In the genomic region with DNA sequence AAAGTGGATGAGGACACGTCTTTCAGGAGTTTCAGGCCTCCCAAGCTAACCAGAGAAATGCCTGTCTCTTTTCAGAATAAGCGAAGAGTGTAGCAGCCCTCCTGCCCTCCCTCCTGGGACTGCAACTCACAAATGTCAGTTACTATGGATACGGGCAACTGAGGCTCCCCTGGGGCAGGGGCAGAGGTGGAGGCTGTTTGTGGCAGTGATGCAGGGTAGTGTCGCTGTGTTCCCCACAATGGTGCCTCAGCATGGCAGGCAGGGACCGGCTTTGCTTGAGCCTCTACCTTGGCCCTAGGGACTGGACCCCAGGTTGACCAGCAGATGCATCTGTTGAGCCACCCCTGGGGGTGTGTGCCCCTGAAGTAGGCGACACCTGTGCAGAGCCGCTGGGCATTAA, we compare ENCODE assay signal across 13 cellular contexts.
"Had no signal": no experiment of that assay in that cellular context is flagged by ENCODE, and none has a peak within 500 bp of the region (broad histone marks: within the 10 kb centered on the region; RNA-seq: fewer than 3 reads in every experiment).

No MANE protein-coding gene starts in this region.

- ATAC-seq: activated CD4-positive, alpha-beta T cell treated with anti-CD3 and anti-CD28 coated beads for 36 hours; activated T-cell treated with anti-CD3 and anti-CD28 coated beads, Interleukin-2, amount 50 U/mL, for 72 hours; lower lobe of right lung had no signal

- H3K9me3 ChIP-seq: breast epithelium, lower lobe of right lung had no signal

- H3K4me1 Mint-ChIP-seq: activated CD4-positive, alpha-beta memory T cell treated with anti-CD3 and anti-CD28 coated beads, Interleukin-2, amount 10 ng/mL, durations not matched to agents 7 days and 5 days; activated CD4-positive, alpha-beta T cell treated with anti-CD3 and anti-CD28 coated beads for 36 hours; activated naive CD8-positive, alpha-beta T cell treated with anti-CD3 and anti-CD28 coated beads for 36 hours had no signal

- H3K4me3 Mint-ChIP-seq: activated CD4-positive, alpha-beta memory T cell treated with anti-CD3 and anti-CD28 coated beads, Interleukin-2, amount 10 ng/mL, durations not matched to agents 7 days and 5 days; activated CD4-positive, alpha-beta T cell treated with anti-CD3 and anti-CD28 coated beads for 36 hours; activated naive CD8-positive, alpha-beta T cell treated with anti-CD3 and anti-CD28 coated beads for 36 hours; activated T-cell treated with anti-CD3 and anti-CD28 coated beads, Interleukin-2, amount 50 U/mL, for 72 hours had no signal

- H3K4me1 ChIP-seq: breast epithelium had no signal

- H3K36me3 ChIP-seq: breast epithelium, lower lobe of right lung had no signal

- H3K36me3 Mint-ChIP-seq: activated naive CD8-positive, alpha-beta T cell treated with anti-CD3 and anti-CD28 coated beads for 36 hours had no signal

- H3K27ac ChIP-seq: breast epithelium, lower lobe of right lung had no signal

- H3K4me3 ChIP-seq: breast epithelium, lower lobe of right lung had no signal

- H3K27ac Mint-ChIP-seq: activated CD4-positive, alpha-beta memory T cell treated with anti-CD3 and anti-CD28 coated beads, Interleukin-2, amount 10 ng/mL, durations not matched to agents 7 days and 5 days; activated CD4-positive, alpha-beta T cell treated with anti-CD3 and anti-CD28 coated beads for 36 hours; activated naive CD8-positive, alpha-beta T cell treated with anti-CD3 and anti-CD28 coated beads for 36 hours; activated T-cell treated with anti-CD3 and anti-CD28 coated beads, Interleukin-2, amount 50 U/mL, for 72 hours had no signal

- H3K27me3 ChIP-seq: breast epithelium had no signal

- DNase-seq: activated CD4-positive, alpha-beta memory T cell treated with anti-CD3 and anti-CD28 coated beads, Interleukin-2, amount 10 ng/mL, durations not matched to agents 7 days and 5 days; activated CD4-positive, alpha-beta T cell treated with anti-CD3 and anti-CD28 coated beads for 36 hours; activated gamma-delta T cell treated with Interleukin-2 at 50 U/mL for 16 hours; activated naive CD8-positive, alpha-beta T cell treated with anti-CD3 and anti-CD28 coated beads for 36 hours; activated T-cell treated with anti-CD3 and anti-CD28 coated beads, Interleukin-2, amount 50 U/mL, for 72 hours; aorta; hypothalamus; kidney glomerular epithelial cell; lower lobe of right lung; midbrain; posterior cingulate gyrus; T1000 had no signal

- H3K9me3 Mint-ChIP-seq: activated CD4-positive, alpha-beta memory T cell treated with anti-CD3 and anti-CD28 coated beads, Interleukin-2, amount 10 ng/mL, durations not matched to agents 7 days and 5 days; activated naive CD8-positive, alpha-beta T cell treated with anti-CD3 and anti-CD28 coated beads for 36 hours; activated T-cell treated with anti-CD3 and anti-CD28 coated beads, Interleukin-2, amount 50 U/mL, for 72 hours had no signal
